ENCODE assay signal across 21 cellular contexts in the genomic region with DNA sequence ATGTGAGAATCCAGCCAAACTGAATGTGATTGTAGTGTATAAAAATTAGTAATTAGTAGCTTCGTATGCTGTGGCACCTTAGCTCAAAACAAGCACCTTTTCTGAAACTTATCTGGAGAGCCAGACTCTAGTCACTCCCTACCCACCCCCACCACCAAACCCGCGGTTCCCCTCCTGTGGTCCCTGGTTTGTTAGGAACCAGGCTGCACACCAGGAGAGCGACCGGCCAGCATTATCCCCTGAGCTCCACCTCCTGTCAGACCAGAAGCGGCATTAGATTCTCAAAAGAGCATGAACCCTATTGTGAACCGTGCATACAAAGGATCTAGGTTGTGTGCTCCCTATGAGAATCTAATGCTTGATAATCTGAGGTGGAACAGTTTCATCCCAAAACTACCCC.
"Had no signal": no experiment of that assay in that cellular context is flagged by ENCODE, and none has a peak within 500 bp of the region (broad histone marks: within the 10 kb centered on the region; RNA-seq: fewer than 3 reads in every experiment).

No MANE protein-coding gene starts in this region.

- H3K4me1 Mint-ChIP-seq: mesothelial cell of epicardium, natural killer cell, neural crest cell had no signal

- ATAC-seq: effector memory CD8-positive, alpha-beta T cell; gastroesophageal sphincter; left lobe of liver; natural killer cell; pancreas; right cardiac atrium had no signal

- H3K27me3 ChIP-seq: esophagus squamous epithelium, gastroesophageal sphincter, pancreas, suprapubic skin, thyroid gland had no signal

- H3K27ac Mint-ChIP-seq: effector memory CD8-positive, alpha-beta T cell; mesothelial cell of epicardium; natural killer cell; progenitor cell of endocrine pancreas; type B pancreatic cell had no signal

- H3K9me3 ChIP-seq: esophagus squamous epithelium, gastroesophageal sphincter, pancreas, suprapubic skin, thyroid gland had no signal

- H3K9me3 Mint-ChIP-seq: effector memory CD8-positive, alpha-beta T cell had no signal

- H3K36me3 ChIP-seq: esophagus squamous epithelium, gastroesophageal sphincter, pancreas, suprapubic skin, thyroid gland had no signal

- H3K4me3 Mint-ChIP-seq: effector memory CD8-positive, alpha-beta T cell; mesothelial cell of epicardium; natural killer cell; neural crest cell; type B pancreatic cell had no signal

- H3K4me1 ChIP-seq: esophagus squamous epithelium, gastroesophageal sphincter, pancreas, suprapubic skin, thyroid gland had no signal

- DNase-seq: effector memory CD8-positive, alpha-beta T cell; esophagus squamous epithelium; foreskin fibroblast; glutamatergic neuron; kidney glomerular epithelial cell; natural killer cell; nucleus accumbens; pancreas; right cardiac atrium; small intestine; stimulated activated CD4-positive, alpha-beta T cell treated with anti-CD3 and anti-CD28 coated beads, Interleukin-12 subunit alpha, Interleukin-12 subunit beta, amount 100 ng/mL, for 4 hours; stimulated activated CD4-positive, alpha-beta T cell treated with anti-CD3 and anti-CD28 coated beads, Interleukin-2, amount 100 ng/mL, for 48 hours; stimulated activated naive CD4-positive, alpha-beta T cell treated with Interleukin-2 at 50 U/mL for 16 hours; thyroid gland had no signal

- H3K36me3 Mint-ChIP-seq: mesothelial cell of epicardium, natural killer cell, type B pancreatic cell had no signal

- H3K4me3 ChIP-seq: esophagus squamous epithelium, gastroesophageal sphincter, pancreas, suprapubic skin, thyroid gland had no signal

- H3K27me3 Mint-ChIP-seq: effector memory CD8-positive, alpha-beta T cell; progenitor cell of endocrine pancreas had no signal

- H3K27ac ChIP-seq: esophagus squamous epithelium, gastroesophageal sphincter, pancreas, suprapubic skin, thyroid gland had no signal
